ENCODE assay signal across 1 cellular context in the genomic region with DNA sequence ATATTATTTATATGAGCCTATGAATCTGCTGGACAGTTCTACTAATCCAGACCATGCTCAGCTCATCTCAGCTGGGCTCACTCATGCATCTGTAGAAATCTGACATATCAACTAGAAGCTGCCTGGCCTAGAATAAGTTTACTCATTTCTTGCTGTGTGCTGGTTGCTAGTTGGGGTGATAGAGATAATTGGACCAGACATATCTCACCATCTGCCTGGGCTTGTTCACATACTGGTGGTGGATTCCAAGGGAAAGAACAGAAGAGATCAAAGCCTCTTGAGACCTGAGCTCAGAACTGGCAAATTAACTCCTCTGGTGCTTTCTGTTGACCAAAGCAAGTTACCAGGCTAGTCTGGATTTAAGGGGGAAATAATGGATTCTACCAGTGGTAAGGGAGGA.
TF ChIP-seq lines count a peak whose summit lies in the region.

No MANE protein-coding gene starts in this region.

TF ChIP-seq in GM12878, 131 proteins besides CTCF, POLR2A, EP300 and RAD21 (continued from another document):
- TF ChIP-seq BRCA1 (IDR thresholded peaks at IDR 0.05; ENCODE audit: low read depth, low read length) (no peak), RCOR1 (conservative IDR thresholded peaks at IDR 0.05; ENCODE audit: low read depth, low read length) (no peak), TCF7 (IDR thresholded peaks at IDR 0.05; ENCODE audit: borderline replicate concordance) (0 out of 2 replicates have a peak, but pooled peaks have one; percentile 30), HDAC6 (IDR thresholded peaks at IDR 0.05; ENCODE audit: unreplicated experiment) (no peak), POLR2AphosphoS5 (IDR thresholded peaks at IDR 0.05; ENCODE audit: low read length) (no peak), TCF12 (IDR thresholded peaks at IDR 0.05; ENCODE audit: low read depth, low read length) (no peak), BMI1 (IDR thresholded peaks at IDR 0.05; ENCODE audit: borderline replicate concordance) (no peak), STAT3 (IDR thresholded peaks at IDR 0.05; ENCODE audit: low read depth, low read length) (no peak), MXI1 (IDR thresholded peaks at IDR 0.05; ENCODE audit: low read depth, low read length) (no peak), EGR1 (IDR thresholded peaks at IDR 0.05; ENCODE audit: borderline replicate concordance in 1 of 2, low read depth in 2 of 2, low read length in 2 of 2) (no peak), BCL11A (IDR thresholded peaks at IDR 0.05; ENCODE audit: low read depth, low read length) (peak; percentile 61), HDGF (IDR thresholded peaks at IDR 0.05) (no peak), CBX5 (IDR thresholded peaks at IDR 0.05; ENCODE audit: low read depth) (no peak)
- TF ChIP-seq, protein P1, sequence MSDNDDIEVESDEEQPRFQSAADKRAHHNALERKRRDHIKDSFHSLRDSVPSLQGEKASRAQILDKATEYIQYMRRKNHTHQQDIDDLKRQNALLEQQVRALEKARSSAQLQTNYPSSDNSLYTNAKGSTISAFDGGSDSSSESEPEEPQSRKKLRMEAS (IDR thresholded peaks at IDR 0.05; ENCODE audit: low read depth, low read length) = no peak
- TF ChIP-seq, protein P2, sequence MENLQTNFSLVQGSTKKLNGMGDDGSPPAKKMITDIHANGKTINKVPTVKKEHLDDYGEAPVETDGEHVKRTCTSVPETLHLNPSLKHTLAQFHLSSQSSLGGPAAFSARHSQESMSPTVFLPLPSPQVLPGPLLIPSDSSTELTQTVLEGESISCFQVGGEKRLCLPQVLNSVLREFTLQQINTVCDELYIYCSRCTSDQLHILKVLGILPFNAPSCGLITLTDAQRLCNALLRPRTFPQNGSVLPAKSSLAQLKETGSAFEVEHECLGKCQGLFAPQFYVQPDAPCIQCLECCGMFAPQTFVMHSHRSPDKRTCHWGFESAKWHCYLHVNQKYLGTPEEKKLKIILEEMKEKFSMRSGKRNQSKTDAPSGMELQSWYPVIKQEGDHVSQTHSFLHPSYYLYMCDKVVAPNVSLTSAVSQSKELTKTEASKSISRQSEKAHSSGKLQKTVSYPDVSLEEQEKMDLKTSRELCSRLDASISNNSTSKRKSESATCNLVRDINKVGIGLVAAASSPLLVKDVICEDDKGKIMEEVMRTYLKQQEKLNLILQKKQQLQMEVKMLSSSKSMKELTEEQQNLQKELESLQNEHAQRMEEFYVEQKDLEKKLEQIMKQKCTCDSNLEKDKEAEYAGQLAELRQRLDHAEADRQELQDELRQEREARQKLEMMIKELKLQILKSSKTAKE (IDR thresholded peaks at IDR 0.05; ENCODE audit: low read depth, poor library complexity, severe bottlenecking) = no peak
- TF ChIP-seq, protein P3, sequence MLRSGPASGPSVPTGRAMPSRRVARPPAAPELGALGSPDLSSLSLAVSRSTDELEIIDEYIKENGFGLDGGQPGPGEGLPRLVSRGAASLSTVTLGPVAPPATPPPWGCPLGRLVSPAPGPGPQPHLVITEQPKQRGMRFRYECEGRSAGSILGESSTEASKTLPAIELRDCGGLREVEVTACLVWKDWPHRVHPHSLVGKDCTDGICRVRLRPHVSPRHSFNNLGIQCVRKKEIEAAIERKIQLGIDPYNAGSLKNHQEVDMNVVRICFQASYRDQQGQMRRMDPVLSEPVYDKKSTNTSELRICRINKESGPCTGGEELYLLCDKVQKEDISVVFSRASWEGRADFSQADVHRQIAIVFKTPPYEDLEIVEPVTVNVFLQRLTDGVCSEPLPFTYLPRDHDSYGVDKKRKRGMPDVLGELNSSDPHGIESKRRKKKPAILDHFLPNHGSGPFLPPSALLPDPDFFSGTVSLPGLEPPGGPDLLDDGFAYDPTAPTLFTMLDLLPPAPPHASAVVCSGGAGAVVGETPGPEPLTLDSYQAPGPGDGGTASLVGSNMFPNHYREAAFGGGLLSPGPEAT (IDR thresholded peaks at IDR 0.05; ENCODE audit: low read depth) = peak; percentile 26; the same call in 1 of the 2 replicates
